In the genomic region with DNA sequence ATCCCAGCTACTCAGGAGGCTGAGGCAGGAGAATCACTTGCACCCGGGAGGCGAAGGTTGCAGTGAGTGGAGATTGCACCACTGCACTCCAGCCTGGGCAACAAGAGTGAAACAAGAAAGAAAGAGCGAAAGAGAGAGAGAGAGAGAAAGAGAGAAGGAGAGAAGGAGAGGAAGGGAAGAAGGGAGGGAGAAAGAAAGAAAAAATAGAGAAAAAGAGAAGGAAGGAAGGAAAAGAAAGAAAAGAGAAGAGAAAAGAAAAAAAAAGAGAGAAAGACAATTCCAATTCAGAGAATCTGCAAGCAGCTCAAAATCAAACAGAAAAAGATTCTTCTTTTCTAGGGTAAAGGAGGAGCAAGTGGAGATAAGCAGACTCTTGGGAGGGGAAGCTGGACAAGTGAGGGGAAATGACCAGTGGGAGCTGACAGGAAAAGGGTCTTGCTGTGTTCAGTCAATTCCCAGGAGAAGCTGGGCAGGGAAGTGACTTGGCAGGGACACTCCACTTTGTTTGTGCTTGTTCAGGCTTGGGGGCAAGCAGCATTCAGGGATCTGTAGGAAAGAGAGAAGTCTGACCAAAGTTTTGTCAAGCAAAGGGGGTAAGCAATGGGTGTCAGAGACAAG, we compare ENCODE assay signal across 13 cellular contexts. TPM values are rescaled to one million over a fixed set of nuclear protein-coding genes. Genes with fewer than 3 reads are reported as not detected.
A peak's percentile ranks its signal among the peaks of the same experiment; 100 is the strongest.
DNase-seq lines count a peak whose midpoint lies in the region; ATAC-seq and TF ChIP-seq lines count a peak whose summit lies in the region.
"Had no signal": no experiment of that assay in that cellular context is flagged by ENCODE, and none has a peak within 500 bp of the region (broad histone marks: within the 10 kb centered on the region; RNA-seq: fewer than 3 reads in every experiment).

No MANE protein-coding gene starts in this region.

- 0 out of 2 replicates have a peak overlapping the region, but pooled peaks have one; percentile 7 for H2AFZ ChIP-seq in SK-N-SH (ENCODE audit: low read depth)
- H2AFZ ChIP-seq in IMR-90 (replicated peaks; ENCODE audit: low read length, poor library complexity), result peak overlapping the region; percentile 46

- no peak overlapping the region for H3K4me3 Mint-ChIP-seq in stimulated activated effector memory CD8-positive, alpha-beta T cell treated with anti-CD3 and anti-CD28 coated beads, Interleukin-12 subunit alpha, Interleukin-12 subunit beta, amount 100 ng/mL, for 72 hours

- H3K4me1 Mint-ChIP-seq in stimulated activated effector memory CD8-positive, alpha-beta T cell treated with anti-CD3 and anti-CD28 coated beads, Interleukin-12 subunit alpha, Interleukin-12 subunit beta, amount 100 ng/mL, for 72 hours, result peaks cover 61% of the 10 kb centered on the region

- ATAC-seq in SK-N-SH treated with all-trans-retinoic acid at 6 μM for 48 hours (no peak), IMR-90 (ENCODE audit: low read depth) (no peak)
- no peak for ATAC-seq in stimulated activated effector memory CD8-positive, alpha-beta T cell treated with anti-CD3 and anti-CD28 coated beads, Interleukin-12 subunit alpha, Interleukin-12 subunit beta, amount 100 ng/mL, for 72 hours

- no peaks in the 10 kb centered on the region for H3K9me3 Mint-ChIP-seq in stimulated activated effector memory CD8-positive, alpha-beta T cell treated with anti-CD3 and anti-CD28 coated beads, Interleukin-12 subunit alpha, Interleukin-12 subunit beta, amount 100 ng/mL, for 72 hours

- dilution Hi-C loops in IMR-90 (cut with HindIII; ENCODE audit: low sequenced_read_pairs, unreplicated experiment), result no loop called here

- in situ Hi-C loops in IMR-90 (cut with MboI; ENCODE audit: low sequenced_read_pairs), result no loop called here

- no TSS peak for BruUV-seq in IMR-90 (replicated peaks; lab: Mats Ljungman, UMichigan)

- peaks cover 6 to 49% of the 10 kb centered on the region in 2 experiments; a peak in 2 of 4 replicates for H3K79me1 ChIP-seq in IMR-90 (ENCODE audit: low read depth in 1 of 2, low read length in 2 of 2)

- H4K8ac ChIP-seq in IMR-90 (ENCODE audit: low read depth in 2 of 2, low read length in 2 of 2), result peak overlapping the region in 1 of 2 experiments; percentile 70; a peak in 2 of 4 replicates

- peak overlapping the region; percentile 91 for H2BK120ac ChIP-seq in IMR-90 (ENCODE audit: low read depth, low read length)

- H3K27ac ChIP-seq in SK-N-SH (ENCODE audit: low read depth in 2 of 2, low read length in 1 of 2) (peak overlapping the region in 1 of 2 experiments; percentile 97; a peak in 3 of 4 replicates), IMR-90 (ENCODE audit: insufficient read depth, low read length) (peak overlapping the region; percentile 62), dorsolateral prefrontal cortex (no peak overlapping the region)

- H3K9me3 ChIP-seq in SK-N-SH, result no peaks in the 10 kb centered on the region
- H3K9me3 ChIP-seq in IMR-90 (ENCODE audit: control insufficient read depth, insufficient read depth, low read length), result no peaks in the 10 kb centered on the region

- no peaks in the 10 kb centered on the region for H3K36me3 ChIP-seq in SK-N-SH (replicated peaks in 1 of 2; ENCODE audit: control insufficient read depth in 1 of 2, insufficient read depth in 2 of 2, low read length in 1 of 2)
- no peaks in the 10 kb centered on the region for H3K36me3 ChIP-seq in IMR-90 (ENCODE audit: control insufficient read depth, insufficient read depth, low read length)

- H3K4me3 ChIP-seq in SK-N-SH (ENCODE audit: low read depth in 2 of 2, low read length in 1 of 2) (no peak overlapping the region), IMR-90 (ENCODE audit: insufficient read depth, low read depth, low read length) (no peak overlapping the region), dorsolateral prefrontal cortex (no peak overlapping the region)

- H3K9ac ChIP-seq in SK-N-SH (no peak overlapping the region), IMR-90 (ENCODE audit: low read depth, low read length) (peak overlapping the region; percentile 32; the same call in 1 of the 2 replicates)

- peak overlapping the region; percentile 78 for H3K23ac ChIP-seq in IMR-90 (ENCODE audit: low read depth, low read length)

- peak overlapping the region; percentile 97 for H2AK5ac ChIP-seq in IMR-90 (ENCODE audit: low read depth, low read length)

- intact Hi-C loops in IMR-90 (cut with micrococcal nuclease) (loop anchor here (10.0 kb wide), 1 partner anchor 286 kb away; no protein-coding TSS in a partner anchor), dorsolateral prefrontal cortex (cut with DNase I) (no loop called here)

- DNase-seq in SK-N-SH (no peak), IMR-90 (no peak), dermis blood vessel endothelial cell (peak; percentile 39), activated gamma-delta T cell (lab: John Stamatoyannopoulos, UW) (no peak), dorsolateral prefrontal cortex (no peak), DMS79 treated with DMSO at 0.1 percent for 48 hours (lab: John Stamatoyannopoulos, UW) (no peak)
- no peak for DNase-seq in stimulated activated effector memory CD8-positive, alpha-beta T cell treated with anti-CD3 and anti-CD28 coated beads, Interleukin-12 subunit alpha, Interleukin-12 subunit beta, amount 100 ng/mL, for 72 hours (ENCODE audit: low spot score in 2 of 2)
- DNase-seq: 8988T, amniotic stem cell, KG1, NCI-H524 treated with DMSO at 0.1 percent for 48 hours had no signal

- peaks cover 40% of the 10 kb centered on the region for H3F3A ChIP-seq in SK-N-SH (replicated peaks; ENCODE audit: insufficient read depth)

- H3K9me2 ChIP-seq in SK-N-SH, result no peaks in the 10 kb centered on the region

- peak overlapping the region; percentile 75 for H2AK9ac ChIP-seq in IMR-90 (replicated peaks; ENCODE audit: low read depth, low read length, poor library complexity)

- H3K9me1 ChIP-seq in IMR-90 (ENCODE audit: insufficient read depth, low read length), result peaks cover 19% of the 10 kb centered on the region

- TF ChIP-seq POLR2A in IMR-90 (IDR thresholded peaks at IDR 0.05; ENCODE audit: low read depth, low read length), result no peak

- peak overlapping the region; percentile 82 for H3K14ac ChIP-seq in IMR-90 (replicated peaks; ENCODE audit: low read depth, low read length)

- H4K91ac ChIP-seq in IMR-90 (ENCODE audit: insufficient read depth, low read depth, low read length), result peak overlapping the region; percentile 77

- H3K27ac Mint-ChIP-seq in stimulated activated effector memory CD8-positive, alpha-beta T cell treated with anti-CD3 and anti-CD28 coated beads, Interleukin-12 subunit alpha, Interleukin-12 subunit beta, amount 100 ng/mL, for 72 hours, result peak overlapping the region; percentile 48

- peaks cover 24% of the 10 kb centered on the region for H3K79me2 ChIP-seq in SK-N-SH (ENCODE audit: insufficient read depth)

- CTCF ChIA-PET in SK-N-SH (lab: Yijun Ruan, JAX), result interaction anchor here (1.2 to 5.3 kb wide), 4 partner anchors 25 to 624 kb away, joined by 4 to 35 read pairs (median 6); no protein-coding TSS in a partner anchor
- CTCF ChIA-PET in IMR-90 (lab: Yijun Ruan, JAX), result interaction anchor here (0.6 kb wide), 1 partner anchor 97 kb away, joined by 3 read pairs; no protein-coding TSS in a partner anchor

- H2BK20ac ChIP-seq in IMR-90 (ENCODE audit: low read depth, low read length), result peak overlapping the region; percentile 75

- TF ChIP-seq CTCF in SK-N-SH (IDR thresholded peaks at IDR 0.05) (no peak), IMR-90 (conservative IDR thresholded peaks at IDR 0.05; ENCODE audit: low read depth, low read length) (no peak), dorsolateral prefrontal cortex (IDR thresholded peaks at IDR 0.05 in 54 of 56, conservative IDR thresholded peaks at IDR 0.05 in 2 of 56; ENCODE audit: low read depth in 1 of 56, partially characterized antibody in 56 of 56) (no peak)

- TF ChIP-seq EP300 in SK-N-SH (IDR thresholded peaks at IDR 0.05; ENCODE audit: borderline replicate concordance in 1 of 2, low read depth in 1 of 2, low read length in 1 of 2), result no peak

- H3K27me3 ChIP-seq in SK-N-SH (ENCODE audit: insufficient read depth) (no peaks in the 10 kb centered on the region), IMR-90 (ENCODE audit: control insufficient read depth, insufficient read depth, low read length) (no peaks in the 10 kb centered on the region), dorsolateral prefrontal cortex (no peaks in the 10 kb centered on the region)

- H3K56ac ChIP-seq in IMR-90 (ENCODE audit: extremely low read depth, insufficient read depth, low read length), result peak overlapping the region; percentile 58; the same call in 1 of the 2 replicates

- H3K4me2 ChIP-seq in SK-N-SH (peak overlapping the region; percentile 68), IMR-90 (ENCODE audit: low read depth, low read length) (no peak overlapping the region)

- peaks cover 4% of the 10 kb centered on the region for H3K36me3 Mint-ChIP-seq in stimulated activated effector memory CD8-positive, alpha-beta T cell treated with anti-CD3 and anti-CD28 coated beads, Interleukin-12 subunit alpha, Interleukin-12 subunit beta, amount 100 ng/mL, for 72 hours

- H3K18ac ChIP-seq in IMR-90 (ENCODE audit: low read depth, low read length), result peak overlapping the region; percentile 86

- H2BK15ac ChIP-seq in IMR-90 (ENCODE audit: low read depth, low read length), result peak overlapping the region; percentile 91; the same call in 2 of the 3 replicates

- peak overlapping the region; percentile 66 for H2BK5ac ChIP-seq in IMR-90 (ENCODE audit: low read depth, low read length, poor library complexity, severe bottlenecking)

- H4K5ac ChIP-seq in IMR-90 (ENCODE audit: low read depth, low read length), result peak overlapping the region; percentile 43; the same call in 1 of the 2 replicates

- no peak for TF ChIP-seq RAD21 in SK-N-SH (IDR thresholded peaks at IDR 0.05; ENCODE audit: low read length)
- TF ChIP-seq RAD21 in IMR-90 (IDR thresholded peaks at IDR 0.05; ENCODE audit: low read length), result no peak

- H3K4me1 ChIP-seq in SK-N-SH (ENCODE audit: control insufficient read depth in 1 of 2, insufficient read depth in 2 of 2, low read depth in 1 of 2, low read length in 1 of 2) (peaks cover 20 to 56% of the 10 kb centered on the region in 2 experiments), IMR-90 (ENCODE audit: control insufficient read depth, insufficient read depth, low read length) (peaks cover 32% of the 10 kb centered on the region)

- 97% methylated on average over 3 of the region's 3 CpGs for WGBS in SK-N-SH (ENCODE audit: low lambda C conversion rate)
- 90% methylated on average over 2 of the region's 3 CpGs; no CpG with 5 or more reads in 1 of the 2 experiments for WGBS in IMR-90 (ENCODE audit: extremely low coverage in 2 of 2, insufficient read length in 1 of 2), 2 experiments

- H3K4ac ChIP-seq in IMR-90 (ENCODE audit: low read depth, low read length), result peak overlapping the region; percentile 87

- POLR2A ChIA-PET in SK-N-SH (lab: Yijun Ruan, JAX), result no interaction called here
- POLR2A ChIA-PET in IMR-90 (lab: Charles Lee; ENCODE audit: unreplicated experiment), result no interaction called here

- H4K20me1 ChIP-seq in SK-N-SH (ENCODE audit: insufficient read depth), result no peaks in the 10 kb centered on the region
- peaks cover 5% of the 10 kb centered on the region for H4K20me1 ChIP-seq in IMR-90 (ENCODE audit: insufficient read depth, low read length)

RNA-seq across cellular contexts. Expression of a gene that starts 3.6 kb away (rescaled TPM):
- polyA plus RNA-seq in SK-N-SH (2012; rRNA removed) (208 and 209 TPM in 2 replicates), IMR-90 (2012; rRNA removed) (333 and 339 TPM in 2 replicates)
- 177 and 181 TPM in 2 replicates for polyA plus RNA-seq in SK-N-SH (2012; cell fraction: cytosol; rRNA removed)
- polyA plus RNA-seq in SK-N-SH (2012; cell fraction: nucleus; rRNA removed), result 432 and 454 TPM in 2 replicates
- total RNA-seq in IMR-90 (2012; rRNA removed) (430 and 460 TPM in 2 replicates), dermis blood vessel endothelial cell (159 and 248 TPM in 2 replicates), dorsolateral prefrontal cortex (100 to 1,000 TPM in 66 of 120 experiments, 10 to 100 TPM in 54; 66.7 to 318 (median 103) TPM)
- 193 and 197 TPM in 2 replicates for polyA plus RNA-seq in IMR-90 (2012; cell fraction: cytosol; rRNA removed)
- polyA plus RNA-seq in IMR-90 (2012; cell fraction: nucleus; rRNA removed; ENCODE audit: low replicate concordance), result 292 and 717 TPM in 2 replicates

RNA-seq across cellular contexts. Expression of a gene that starts 43.3 kb away (rescaled TPM):
- polyA plus RNA-seq in SK-N-SH (2012; rRNA removed), result not detected in 2 replicates
- polyA plus RNA-seq in SK-N-SH (2012; cell fraction: cytosol; rRNA removed), result not detected in 2 replicates
- polyA plus RNA-seq in SK-N-SH (2012; cell fraction: nucleus; rRNA removed), result 0.04 and 0.11 TPM in 2 replicates
- total RNA-seq in IMR-90 (2012; rRNA removed), result not detected in 2 replicates
- polyA plus RNA-seq in IMR-90 (2012; rRNA removed), result not detected in 2 replicates
- not detected in 2 replicates for polyA plus RNA-seq in IMR-90 (2012; cell fraction: cytosol; rRNA removed)
- 0.08 TPM in 1 of 2 replicates, not detected in the other for polyA plus RNA-seq in IMR-90 (2012; cell fraction: nucleus; rRNA removed; ENCODE audit: low replicate concordance)
- not detected in 2 replicates for total RNA-seq in dermis blood vessel endothelial cell
- total RNA-seq in dorsolateral prefrontal cortex, result 1 to 10 TPM in 74 of 120 experiments, under 1 TPM in 35, not detected in 11; 0.30 to 4.8 (median 1.4) TPM
- total RNA-seq: myocyte had no signal
